Comparison of ENCODE assay signal across 8 cellular contexts in genomic region chr10:47553214-47553859, GRCh38. TPM values are rescaled to one million over a fixed set of nuclear protein-coding genes. Genes with fewer than 3 reads are reported as not detected.
DNase-seq lines count a peak whose midpoint lies in the region; ATAC-seq and TF ChIP-seq lines count a peak whose summit lies in the region.
"Not testable (repeated sequence)": the region's sequence is repeated elsewhere in the genome, so short reads cannot be mapped to it uniquely, and the experiment has no call there.

No MANE protein-coding gene starts in this region.

- not testable (repeated sequence) for H2BK5ac ChIP-seq in H9 (ENCODE audit: insufficient read length, low read length)

- not testable (repeated sequence) for H2AFZ ChIP-seq in H9 (ENCODE audit: low read length)
- H2AFZ ChIP-seq in Loucy (ENCODE audit: low read length) = peak overlapping the region; percentile 70; the same call in 1 of the 2 replicates

- DNase-seq in ELF-1 (ENCODE audit: low read depth, low spot score) (peak; percentile 96), H9 (peak; percentile 89), SHP77 (lab: John Stamatoyannopoulos, UW) (peak; percentile 34 to 48), activated gamma-delta T cell (lab: John Stamatoyannopoulos, UW) (peak; percentile 37), fibroblast of villous mesenchyme (ENCODE audit: low read depth) (peak; percentile 76), nephron progenitor cell (peak; percentile 78)
- peak; percentile 83 for DNase-seq in stimulated activated naive CD8-positive, alpha-beta T cell treated with anti-CD3 and anti-CD28 coated beads, Interleukin-15, Interleukin-2, amounts not matched to agents 100 U/mL and 50 U/mL, for 24 hours

- H3K27ac Mint-ChIP-seq in H9 = peak overlapping the region; percentile 95 to 100 (median 99)
- peak overlapping the region; percentile 97 for H3K27ac Mint-ChIP-seq in nephron progenitor cell

- H3K36me3 ChIP-seq in Loucy (ENCODE audit: insufficient read depth, low read length) = not testable (repeated sequence)

- not testable (repeated sequence) for H3K27me3 Mint-ChIP-seq in H9 (ENCODE audit: low read depth); nephron progenitor cell (ENCODE audit: low read depth, poor library complexity)

- not testable (repeated sequence) for H2BK120ac ChIP-seq in H9 (ENCODE audit: low read depth, low read length, poor library complexity, severe bottlenecking)

- H3K4me2 ChIP-seq in H9 (ENCODE audit: insufficient read depth, insufficient read length, low read length) (peak overlapping the region; percentile 69), Loucy (ENCODE audit: low read depth, low read length, poor library complexity, severe bottlenecking) (peak overlapping the region; percentile 81)

- H3K36me3 Mint-ChIP-seq in H9 (ENCODE audit: insufficient read depth in 1 of 3, low read depth in 3 of 3); nephron progenitor cell (ENCODE audit: low read depth): not testable (repeated sequence)

- H3F3A ChIP-seq in Loucy (ENCODE audit: low read depth) = not testable (repeated sequence)

- not testable (repeated sequence) for H3K79me1 ChIP-seq in H9 (ENCODE audit: insufficient read depth, low read depth, low read length, poor library complexity, severe bottlenecking)

- ATAC-seq in stimulated activated naive CD8-positive, alpha-beta T cell treated with anti-CD3 and anti-CD28 coated beads, Interleukin-15, Interleukin-2, amounts not matched to agents 100 U/mL and 50 U/mL, for 24 hours = peak; percentile 92

- H2BK20ac ChIP-seq in H9 (ENCODE audit: low read depth, low read length, poor library complexity, severe bottlenecking) = not testable (repeated sequence)

- not testable (repeated sequence) for H3K27ac ChIP-seq in H9 (ENCODE audit: insufficient read length, low read depth, low read length)

- H3K9me2 ChIP-seq in Loucy (replicated peaks; ENCODE audit: low read depth, low read length) = not testable (repeated sequence)

- not testable (repeated sequence) for TF ChIP-seq CTCF in H9 (conservative IDR thresholded peaks at IDR 0.05); Loucy (conservative IDR thresholded peaks at IDR 0.05; ENCODE audit: low read length); fibroblast of villous mesenchyme (IDR thresholded peaks at IDR 0.05; ENCODE audit: insufficient read depth, low read depth, low read length); nephron progenitor cell (IDR thresholded peaks at IDR 0.05)

- H3K79me2 ChIP-seq in H9 (ENCODE audit: insufficient read depth, low read length); Loucy (ENCODE audit: insufficient read depth, low read length): not testable (repeated sequence)

- peak overlapping the region; percentile 95 for H3K4me3 ChIP-seq in Loucy (ENCODE audit: low read length, poor library complexity, severe bottlenecking)
- H3K4me3 ChIP-seq in fibroblast of villous mesenchyme (ENCODE audit: low read depth, low read length) = peak overlapping the region; percentile 73

- not testable (repeated sequence) for H3T11ph ChIP-seq in H9 (ENCODE audit: low read length)

- H4K8ac ChIP-seq in H9 (replicated peaks; ENCODE audit: insufficient read length, low read depth, low read length) = not testable (repeated sequence)

- WGBS in H9 (ENCODE audit: extremely low coverage, insufficient read length, low lambda C conversion rate) = no CpG with 5 or more reads among the region's 60 CpGs

- not testable (repeated sequence) for H2BK12ac ChIP-seq in H9 (ENCODE audit: insufficient read length, low read depth, low read length)

- not testable (repeated sequence) for H3K4me1 ChIP-seq in H9 (ENCODE audit: insufficient read depth, low read length); Loucy (ENCODE audit: insufficient read depth, low read length, poor library complexity, severe bottlenecking)

- H3K9me3 Mint-ChIP-seq in H9, nephron progenitor cell: not testable (repeated sequence)

- not testable (repeated sequence) for H3K4me1 Mint-ChIP-seq in H9, nephron progenitor cell

- H2BK15ac ChIP-seq in H9 (ENCODE audit: low read depth, low read length) = not testable (repeated sequence)

- H3K23ac ChIP-seq in H9 (ENCODE audit: insufficient read length, low read depth, low read length) = not testable (repeated sequence)

- not testable (repeated sequence) for H3K23me2 ChIP-seq in H9 (ENCODE audit: insufficient read length, low read depth, low read length, poor library complexity, severe bottlenecking)

- not testable (repeated sequence) for H3K27me3 ChIP-seq in H9 (ENCODE audit: insufficient read depth, low read length); Loucy (ENCODE audit: insufficient read depth, low read length, poor library complexity, severe bottlenecking)

- H3K4me3 Mint-ChIP-seq in H9 (peak overlapping the region; percentile 97 to 100), nephron progenitor cell (peak overlapping the region; percentile 96)

- H3K56ac ChIP-seq in H9 (ENCODE audit: insufficient read length, low read depth, low read length) = not testable (repeated sequence)

- not testable (repeated sequence) for H3K9me3 ChIP-seq in H9 (ENCODE audit: control insufficient read depth, low read depth, low read length); Loucy (ENCODE audit: insufficient read depth, low read depth, low read length)

- peak overlapping the region; percentile 69 for H3K14ac ChIP-seq in H9 (ENCODE audit: insufficient read depth, low read length)

- not testable (repeated sequence) for H3K4ac ChIP-seq in H9 (ENCODE audit: low read depth, low read length)

- H3K9ac ChIP-seq in H9 (ENCODE audit: extremely low read depth, insufficient read length, low read length) (peak overlapping the region; percentile 55), Loucy (ENCODE audit: low read depth, low read length, poor library complexity, severe bottlenecking) (peak overlapping the region; percentile 85)

- H4K20me1 ChIP-seq in H9 (ENCODE audit: control insufficient read depth, insufficient read depth, insufficient read length); Loucy (ENCODE audit: insufficient read depth, low read length, poor library complexity, severe bottlenecking): not testable (repeated sequence)

- not testable (repeated sequence) for H4K5ac ChIP-seq in H9 (ENCODE audit: insufficient read length, low read depth, low read length)

- peak overlapping the region; percentile 51 for H3K18ac ChIP-seq in H9 (ENCODE audit: insufficient read length, low read depth, low read length)

- not testable (repeated sequence) for H2AK5ac ChIP-seq in H9 (ENCODE audit: insufficient read length, low read length)

- not testable (repeated sequence) for H4K91ac ChIP-seq in H9 (ENCODE audit: insufficient read length, low read depth, low read length)

RNA-seq across cellular contexts. Expression of gene AGAP9, which starts 29.9 kb away (rescaled TPM):
- total RNA-seq in H9 (2021) (7.6 and 8.6 TPM in 2 replicates), fibroblast of villous mesenchyme (4.7 and 5.2 TPM in 2 replicates)

Comparison
In these comparisons a context has a peak if more than half of its experiments do, and no peak if none do; other contexts are left out.
1. DNase-seq: peak in every context shown above with its lines; median percentile 96 in ELF-1; 89 in H9; 83 in stimulated activated naive CD8-positive, alpha-beta T cell treated with anti-CD3 and anti-CD28 coated beads, Interleukin-15, Interleukin-2, amounts not matched to agents 100 U/mL and 50 U/mL, for 24 hours; 78 in nephron progenitor cell; 76 in fibroblast of villous mesenchyme; 41 in SHP77; 37 in activated gamma-delta T cell.